In the genomic region with DNA sequence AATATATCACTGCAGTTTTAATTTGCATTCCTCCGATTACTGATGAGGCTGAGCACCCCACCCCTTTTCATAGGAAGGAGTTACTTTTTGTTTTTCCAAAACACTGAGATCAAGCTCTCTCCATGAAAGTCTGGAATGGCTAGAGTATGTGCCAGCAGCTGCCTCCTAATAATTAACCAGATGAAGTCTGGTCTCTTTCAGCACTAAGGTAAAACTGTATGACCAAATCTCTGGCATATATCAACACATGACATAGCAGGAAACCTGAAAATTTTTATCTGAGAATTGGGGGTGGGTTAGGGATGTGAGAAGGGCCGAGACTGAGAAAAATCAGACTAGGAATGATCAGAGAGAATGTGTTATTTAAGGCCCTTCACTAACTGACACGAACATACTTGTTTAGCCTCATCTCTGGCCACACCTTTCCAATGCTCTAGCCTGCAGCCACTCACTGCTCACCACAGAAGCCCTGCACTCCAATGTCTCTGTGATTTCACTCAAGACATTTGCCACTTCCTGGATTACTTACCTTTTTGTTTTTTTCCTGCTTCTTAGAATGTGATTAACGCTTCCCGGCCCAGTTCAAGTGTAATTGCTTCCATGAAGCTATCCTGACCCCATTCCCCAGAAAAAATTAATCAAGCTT, we compare ENCODE assay signal across 9 cellular contexts. TPM values are rescaled to one million over a fixed set of nuclear protein-coding genes. Genes with fewer than 3 reads are reported as not detected.
DNase-seq lines count a peak whose midpoint lies in the region; ATAC-seq and TF ChIP-seq lines count a peak whose summit lies in the region.
"Had no signal": no experiment of that assay in that cellular context is flagged by ENCODE, and none has a peak within 500 bp of the region (broad histone marks: within the 10 kb centered on the region; RNA-seq: fewer than 3 reads in every experiment).

No MANE protein-coding gene starts in this region.

- H2AFZ ChIP-seq in hepatocyte: no peak overlapping the region

- H3K27ac ChIP-seq in KOPT-K1 (ENCODE audit: low read depth, low read length, poor library complexity, severe bottlenecking) (peak overlapping the region; percentile 0), hepatocyte (peak overlapping the region; percentile 72)
- H3K27ac ChIP-seq: SK-N-MC had no signal

- CTCF ChIA-PET in HEK293T (lab: Yijun Ruan, JAX): no interaction called here

- H3K4me3 ChIP-seq in hepatocyte: no peak overlapping the region
- H3K4me3 ChIP-seq: SK-N-MC had no signal

- TF ChIP-seq CTCF in hepatocyte (IDR thresholded peaks at IDR 0.05; ENCODE audit: poor library complexity): no peak

- H3K4me3 Mint-ChIP-seq in activated T-helper 1 cell treated with anti-CD3 and anti-CD28 coated beads, Interleukin-12 subunit alpha, Interleukin-12 subunit beta, Interleukin-2, Interleukin-4 antibody, amounts not matched to agents 30 ng/mL and 10 ng/mL and 1 ng/mL, durations not matched to agents 14 hours and 24 hours and 36 hours: peak overlapping the region; percentile 4

- POLR2A ChIA-PET in HEK293T (lab: Yijun Ruan, JAX): no interaction called here

- H3K36me3 Mint-ChIP-seq in activated T-helper 1 cell treated with anti-CD3 and anti-CD28 coated beads, Interleukin-12 subunit alpha, Interleukin-12 subunit beta, Interleukin-2, Interleukin-4 antibody, amounts not matched to agents 30 ng/mL and 10 ng/mL and 1 ng/mL, durations not matched to agents 14 hours and 24 hours and 36 hours (ENCODE audit: low read depth): peaks cover 4% of the 10 kb centered on the region

- H3K27me3 ChIP-seq in hepatocyte: no peaks in the 10 kb centered on the region

- peak; percentile 15 for DNase-seq in activated T-helper 1 cell treated with anti-CD3 and anti-CD28 coated beads, Interleukin-12 subunit alpha, Interleukin-12 subunit beta, Interleukin-2, Interleukin-4 antibody, amounts not matched to agents 30 ng/mL and 10 ng/mL and 1 ng/mL, durations not matched to agents 14 hours and 24 hours and 36 hours (ENCODE audit: low spot score)
- DNase-seq in hepatocyte (ENCODE audit: low spot score) (peak; percentile 38), H4 (ENCODE audit: low spot score) (no peak), HEK293T (ENCODE audit: extremely low spot score) (no peak)
- peak; percentile 39 for DNase-seq in stimulated activated CD8-positive, alpha-beta memory T cell treated with anti-CD3 and anti-CD28 coated beads, Interleukin-4, amount 100 ng/mL, for 48 hours

- no peaks in the 10 kb centered on the region for H3K9me3 Mint-ChIP-seq in activated T-helper 1 cell treated with anti-CD3 and anti-CD28 coated beads, Interleukin-12 subunit alpha, Interleukin-12 subunit beta, Interleukin-2, Interleukin-4 antibody, amounts not matched to agents 30 ng/mL and 10 ng/mL and 1 ng/mL, durations not matched to agents 14 hours and 24 hours and 36 hours

- H3K9me3 ChIP-seq in KOPT-K1 (ENCODE audit: insufficient read depth, low read length, poor library complexity, severe bottlenecking) (no peaks in the 10 kb centered on the region), hepatocyte (ENCODE audit: low read depth) (no peaks in the 10 kb centered on the region)

- peak overlapping the region; percentile 40 for H3K4me2 ChIP-seq in hepatocyte

- intact Hi-C loops in activated T-helper 1 cell treated with anti-CD3 and anti-CD28 coated beads, Interleukin-12 subunit alpha, Interleukin-12 subunit beta, Interleukin-2, Interleukin-4 antibody, amounts not matched to agents 30 ng/mL and 10 ng/mL and 1 ng/mL, durations not matched to agents 14 hours and 24 hours and 36 hours (cut with micrococcal nuclease): loop anchor here (1.0 kb wide), 1 partner anchor 39 kb away; no protein-coding TSS in a partner anchor

- no peaks in the 10 kb centered on the region for H3K4me1 ChIP-seq in hepatocyte (ENCODE audit: insufficient read depth)

- H3K9me2 ChIP-seq in hepatocyte (replicated peaks; ENCODE audit: insufficient read depth): no peaks in the 10 kb centered on the region

- H3K4me1 Mint-ChIP-seq in activated T-helper 1 cell treated with anti-CD3 and anti-CD28 coated beads, Interleukin-12 subunit alpha, Interleukin-12 subunit beta, Interleukin-2, Interleukin-4 antibody, amounts not matched to agents 30 ng/mL and 10 ng/mL and 1 ng/mL, durations not matched to agents 14 hours and 24 hours and 36 hours (ENCODE audit: low read depth): peaks cover 37% of the 10 kb centered on the region

- no peak for ATAC-seq in GM19035 (IDR thresholded peaks at IDR 0.05; ENCODE audit: unreplicated experiment)
- no peak for ATAC-seq in GM21526 (IDR thresholded peaks at IDR 0.05; ENCODE audit: low FRiP score, unreplicated experiment)

- no peaks in the 10 kb centered on the region for H3K27me3 Mint-ChIP-seq in activated T-helper 1 cell treated with anti-CD3 and anti-CD28 coated beads, Interleukin-12 subunit alpha, Interleukin-12 subunit beta, Interleukin-2, Interleukin-4 antibody, amounts not matched to agents 30 ng/mL and 10 ng/mL and 1 ng/mL, durations not matched to agents 14 hours and 24 hours and 36 hours (ENCODE audit: insufficient read depth)

- H4K20me1 ChIP-seq in hepatocyte (ENCODE audit: insufficient read depth, poor library complexity, severe bottlenecking): peaks cover 55% of the 10 kb centered on the region

- peaks cover 94% of the 10 kb centered on the region for H3K79me2 ChIP-seq in hepatocyte

- H3K27ac Mint-ChIP-seq in activated T-helper 1 cell treated with anti-CD3 and anti-CD28 coated beads, Interleukin-12 subunit alpha, Interleukin-12 subunit beta, Interleukin-2, Interleukin-4 antibody, amounts not matched to agents 30 ng/mL and 10 ng/mL and 1 ng/mL, durations not matched to agents 14 hours and 24 hours and 36 hours: peak overlapping the region; percentile 59

- H3K36me3 ChIP-seq in KOPT-K1 (ENCODE audit: insufficient read depth, low read length): no peaks in the 10 kb centered on the region
- H3K36me3 ChIP-seq in hepatocyte (replicated peaks; ENCODE audit: insufficient read depth, low read depth): no peaks in the 10 kb centered on the region

- WGBS in hepatocyte (ENCODE audit: low lambda C conversion rate, missing lambda C conversion rate): 39% methylated on average over 5 of the region's 5 CpGs

TF ChIP-seq in HEK293T, 16 proteins besides CTCF, POLR2A, EP300 and RAD21:
- TF ChIP-seq ARNT (IDR thresholded peaks at IDR 0.05) (no peak), ELF4 (IDR thresholded peaks at IDR 0.05) (no peak), LEF1 (IDR thresholded peaks at IDR 0.05; ENCODE audit: borderline replicate concordance) (no peak), FOXM1 (IDR thresholded peaks at IDR 0.05; ENCODE audit: borderline replicate concordance) (no peak), SP1 (IDR thresholded peaks at IDR 0.05) (no peak), HDGF (IDR thresholded peaks at IDR 0.05; ENCODE audit: borderline replicate concordance) (no peak), L3MBTL2 (conservative IDR thresholded peaks at IDR 0.05) (no peak), BHLHE40 (IDR thresholded peaks at IDR 0.05; ENCODE audit: borderline replicate concordance) (no peak), TARDBP (IDR thresholded peaks at IDR 0.05) (no peak), CTBP1 (IDR thresholded peaks at IDR 0.05; ENCODE audit: borderline replicate concordance) (no peak), ZNF384 (IDR thresholded peaks at IDR 0.05) (no peak), SUZ12 (IDR thresholded peaks at IDR 0.05) (no peak), FOXK2 (IDR thresholded peaks at IDR 0.05) (no peak), NFRKB (IDR thresholded peaks at IDR 0.05) (no peak)
TF ChIP-seq in HEK293T: peak in this region for 0.

RNA-seq across cellular contexts. Expression of gene WASF2, which starts 34.7 kb away (rescaled TPM):
- total RNA-seq in activated T-helper 1 cell treated with anti-CD3 and anti-CD28 coated beads, Interleukin-12 subunit alpha, Interleukin-12 subunit beta, Interleukin-2, Interleukin-4 antibody, amounts not matched to agents 30 ng/mL and 10 ng/mL and 1 ng/mL, durations not matched to agents 14 hours and 24 hours and 36 hours: 108 and 109 TPM in 2 replicates
- 25.2 and 28.5 TPM in 2 replicates for total RNA-seq in hepatocyte
- polyA plus RNA-seq in hepatocyte: 45.6 and 61.1 TPM in 2 replicates
- total RNA-seq in H4 (2014; rRNA removed; shearing (Covaris generic)): 7.9 and 9.5 TPM in 2 replicates

Comparison
In these comparisons a context has a peak if more than half of its experiments do, and no peak if none do; other contexts are left out.
1. DNase-seq: peak in activated T-helper 1 cell treated with anti-CD3 and anti-CD28 coated beads, Interleukin-12 subunit alpha, Interleukin-12 subunit beta, Interleukin-2, Interleukin-4 antibody, amounts not matched to agents 30 ng/mL and 10 ng/mL and 1 ng/mL, durations not matched to agents 14 hours and 24 hours and 36 hours (single experiment), hepatocyte (single experiment) and stimulated activated CD8-positive, alpha-beta memory T cell treated with anti-CD3 and anti-CD28 coated beads, Interleukin-4, amount 100 ng/mL, for 48 hours (single experiment); none in H4 (single experiment) and HEK293T (single experiment).